In the genomic region with DNA sequence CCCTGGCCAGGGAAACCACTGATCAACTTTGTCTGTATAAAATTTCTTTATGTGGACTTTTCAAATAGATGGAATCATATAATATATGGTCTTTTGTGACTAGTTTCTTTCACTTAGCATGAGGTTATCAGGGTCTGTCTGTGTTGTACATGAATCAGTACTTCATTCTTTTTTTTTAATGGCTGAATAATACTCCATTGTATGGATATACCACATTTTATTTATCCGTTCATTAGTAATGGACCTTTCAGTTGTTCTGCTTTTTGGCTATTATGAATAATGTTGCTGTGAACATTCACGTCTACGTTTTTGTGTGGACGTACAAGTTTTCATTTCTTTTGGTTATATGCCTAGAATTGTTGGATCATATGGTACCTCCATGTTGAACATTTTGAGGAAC, we compare ENCODE assay signal across 26 cellular contexts.
"Had no signal": no experiment of that assay in that cellular context is flagged by ENCODE, and none has a peak within 500 bp of the region (broad histone marks: within the 10 kb centered on the region; RNA-seq: fewer than 3 reads in every experiment).

No MANE protein-coding gene starts in this region.

- ATAC-seq: natural killer cell; psoas muscle; right cardiac atrium; right lobe of liver; stimulated activated memory B cell treated with anti-CD40 and anti-IgM and Interleukin-4, amounts not matched to agents 10 μg/mL and 1 μg/mL and 100 μg/mL, for 72 hours; stimulated activated naive CD8-positive, alpha-beta T cell treated with anti-CD3 and anti-CD28 coated beads, Interleukin-15, amount 100 ng/mL, for 72 hours; stimulated activated naive CD8-positive, alpha-beta T cell treated with anti-CD3 and anti-CD28 coated beads, Interleukin-15, Interleukin-2, amounts not matched to agents 100 U/mL and 50 U/mL, for 24 hours; upper lobe of right lung had no signal

- DNase-seq: natural killer cell; occipital lobe; ovary; posterior cingulate gyrus; psoas muscle; right cardiac atrium; right lobe of liver; sigmoid colon; small intestine; stimulated activated CD4-positive, alpha-beta T cell treated with anti-CD3 and anti-CD28 coated beads, Interleukin-15, amount 100 ng/mL, for 24 hours; stimulated activated CD4-positive, alpha-beta T cell treated with anti-CD3 and anti-CD28 coated beads, Interleukin-4, amount 100 ng/mL, for 1 hour; stimulated activated CD4-positive, alpha-beta T cell treated with anti-CD3 and anti-CD28 coated beads, Interleukin-4, amount 100 ng/mL, for 4 hours; stimulated activated CD8-positive, alpha-beta memory T cell treated with anti-CD3 and anti-CD28 coated beads, Interleukin-4, amount 100 ng/mL, for 48 hours; stimulated activated naive CD4-positive, alpha-beta T cell; stimulated activated naive CD8-positive, alpha-beta T cell treated with anti-CD3 and anti-CD28 coated beads, Interleukin-15, amount 100 ng/mL, for 72 hours; stimulated activated naive CD8-positive, alpha-beta T cell treated with anti-CD3 and anti-CD28 coated beads, Interleukin-15, Interleukin-2, amounts not matched to agents 100 U/mL and 50 U/mL, for 24 hours; substantia nigra; testis; tibial artery; transverse colon; upper lobe of right lung; uterus had no signal

- H3K4me1 ChIP-seq: suprapubic skin, testis, uterus had no signal

- FAIRE-seq: small intestine had no signal

- H3K27ac ChIP-seq: neural progenitor cell, ovary, parathyroid adenoma, psoas muscle, right lobe of liver, sigmoid colon, suprapubic skin, testis, tibial artery, transverse colon, upper lobe of right lung, uterus had no signal

- H3K36me3 ChIP-seq: ovary, right lobe of liver, uterus had no signal

- H3K4me3 ChIP-seq: neural progenitor cell, ovary, psoas muscle, right lobe of liver, sigmoid colon, suprapubic skin, testis, tibial artery, transverse colon, upper lobe of right lung, uterus had no signal

- H3K4me2 ChIP-seq: neural progenitor cell had no signal

- H3K9me3 ChIP-seq: ovary, psoas muscle, right lobe of liver, sigmoid colon, suprapubic skin, testis, tibial artery, transverse colon, upper lobe of right lung, uterus had no signal
